Comparison of ENCODE assay signal across 23 cellular contexts in the genomic region with DNA sequence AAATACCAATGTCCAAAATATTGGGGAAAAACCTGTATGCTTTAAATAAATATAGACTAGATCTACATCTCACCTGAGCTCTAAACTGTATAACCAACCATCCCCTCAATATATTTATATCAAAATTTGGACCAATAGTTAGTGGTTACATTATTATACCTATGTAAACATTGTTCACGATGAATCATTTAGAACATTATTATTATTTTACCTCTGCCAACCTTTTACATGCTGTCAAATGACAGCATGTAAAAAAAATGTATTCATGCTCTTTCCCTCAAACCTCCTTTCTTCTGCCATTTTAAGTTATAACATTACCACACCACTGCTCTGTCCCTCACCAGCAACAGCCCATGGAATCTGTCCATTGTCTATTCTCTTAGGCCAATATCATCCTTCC. TPM values are rescaled to one million over a fixed set of nuclear protein-coding genes. Genes with fewer than 3 reads are reported as not detected.
A peak's percentile ranks its signal among the peaks of the same experiment; 100 is the strongest.
DNase-seq lines count a peak whose midpoint lies in the region; ATAC-seq, FAIRE-seq and TF ChIP-seq lines count a peak whose summit lies in the region.
"Had no signal": no experiment of that assay in that cellular context is flagged by ENCODE, and none has a peak within 500 bp of the region (broad histone marks: within the 10 kb centered on the region; RNA-seq: fewer than 3 reads in every experiment).

No MANE protein-coding gene starts in this region.

- no peak for FAIRE-seq in bronchial epithelial cell (lab: Jason Lieb, UNC)
- FAIRE-seq: A204.1, D721Med, GM12878, GM12892, GM19239 had no signal

- no peak overlapping the region for H3K4me3 Mint-ChIP-seq in GM23338
- H3K4me3 Mint-ChIP-seq: B cell; CD4-positive, alpha-beta T cell; CD8-positive, alpha-beta T cell had no signal

- H3K36me3 Mint-ChIP-seq in GM23338 (ENCODE audit: low read depth), result no peaks in the 10 kb centered on the region; the same call in 2 of the 3 replicates

- H3K79me2 ChIP-seq in GM23338 (replicated peaks; ENCODE audit: insufficient read depth) (no peaks in the 10 kb centered on the region), PC-3 (ENCODE audit: low read length) (no peaks in the 10 kb centered on the region)

- H3K9ac ChIP-seq in PC-3 (ENCODE audit: low read length), result no peak overlapping the region
- H3K9ac ChIP-seq: BLaER1 treated with 17β-estradiol and CSF1 and Interleukin-3, amounts not matched to agents 10 nM and 100 nM had no signal

- peaks cover 39% of the 10 kb centered on the region for H3K4me1 Mint-ChIP-seq in GM23338
- H3K4me1 Mint-ChIP-seq: B cell had no signal

- CTCF ChIA-PET in PC-3 (lab: Charles Lee), result no interaction called here

- intact Hi-C loops in PC-3 (cut with micrococcal nuclease), result no loop called here

- H3K27ac ChIP-seq in GM23338 (ENCODE audit: low read depth) (no peak overlapping the region), PC-3 (ENCODE audit: low read length) (no peak overlapping the region)
- H3K27ac ChIP-seq: BLaER1 treated with 17β-estradiol and CSF1 and Interleukin-3, amounts not matched to agents 10 nM and 100 nM; C4-2B had no signal

- no peak for TF ChIP-seq CTCF in GM23338 (conservative IDR thresholded peaks at IDR 0.05; ENCODE audit: low read depth in 2 of 2)
- no peak for TF ChIP-seq CTCF in PC-3 (conservative IDR thresholded peaks at IDR 0.05; ENCODE audit: low read depth, low read length)
- TF ChIP-seq CTCF in bronchial epithelial cell (IDR thresholded peaks at IDR 0.05; ENCODE audit: insufficient read depth, low read length, severe bottlenecking), result no peak
- TF ChIP-seq CTCF in epithelial cell of esophagus (IDR thresholded peaks at IDR 0.05; ENCODE audit: insufficient read depth, low read depth, low read length, missing control alignments), result no peak

- no peak for DNase-seq in GM23338 (ENCODE audit: low spot score)
- peak; percentile 67 for DNase-seq in PC-3
- peak; percentile 62 for DNase-seq in bronchial epithelial cell (ENCODE audit: low read depth)
- DNase-seq in epithelial cell of esophagus (ENCODE audit: low read depth), result peak; percentile 29
- DNase-seq in Ammon's horn (ENCODE audit: low spot score), result no peak
- DNase-seq in activated CD4-positive, alpha-beta T cell treated with anti-CD3 and anti-CD28 coated beads, Interleukin-2, amount 50 U/mL, for 1 hour, result no peak
- DNase-seq: 8988T; ACHN; Caco-2; Calu3; CD4-positive, alpha-beta T cell; CD8-positive, alpha-beta T cell; DMS79 treated with DMSO at 0.1 percent for 48 hours; GDM1 had no signal

- no peak overlapping the region for H2AFZ ChIP-seq in GM23338
- no peak overlapping the region for H2AFZ ChIP-seq in PC-3 (ENCODE audit: low read length)

- H3K36me3 ChIP-seq in GM23338 (ENCODE audit: insufficient read depth) (no peaks in the 10 kb centered on the region), PC-3 (ENCODE audit: low read depth, low read length) (no peaks in the 10 kb centered on the region), bronchial epithelial cell (ENCODE audit: control insufficient read depth, insufficient read depth, low read length) (no peaks in the 10 kb centered on the region)
- H3K36me3 ChIP-seq: BLaER1 treated with 17β-estradiol and CSF1 and Interleukin-3, amounts not matched to agents 10 nM and 100 nM had no signal

- no peaks in the 10 kb centered on the region for H3K27me3 Mint-ChIP-seq in GM23338 (ENCODE audit: insufficient read depth, low read depth, poor library complexity)
- H3K27me3 Mint-ChIP-seq: B cell; CD4-positive, alpha-beta T cell had no signal

- BruUV-seq in PC-3 (replicated peaks; lab: Mats Ljungman, UMichigan), result no TSS peak

- POLR2A ChIA-PET in PC-3 (lab: Charles Lee; ENCODE audit: unreplicated experiment), result no interaction called here

- no peaks in the 10 kb centered on the region for H3K9me3 ChIP-seq in PC-3 (ENCODE audit: low read length)
- H3K9me3 ChIP-seq: BLaER1 treated with 17β-estradiol and CSF1 and Interleukin-3, amounts not matched to agents 10 nM and 100 nM; Caco-2 had no signal

- ATAC-seq in GM23338 (no peak), PC-3 (peak; percentile 84), GM21515 (IDR thresholded peaks at IDR 0.05; ENCODE audit: unreplicated experiment) (no peak)
- ATAC-seq: CD8-positive, alpha-beta T cell; GM12878 had no signal

- H3F3A ChIP-seq in GM23338 (replicated peaks; ENCODE audit: low read depth) (no peaks in the 10 kb centered on the region), PC-3 (ENCODE audit: low read length, unreplicated experiment) (no peaks in the 10 kb centered on the region)

- H3K9me2 ChIP-seq in GM23338 (ENCODE audit: insufficient read depth) (no peaks in the 10 kb centered on the region), PC-3 (replicated peaks; ENCODE audit: low read length) (no peaks in the 10 kb centered on the region)

- H3K27ac Mint-ChIP-seq in GM23338, result peak overlapping the region; percentile 1; the same call in 1 of the 2 replicates
- H3K27ac Mint-ChIP-seq: B cell; CD4-positive, alpha-beta T cell; CD8-positive, alpha-beta T cell had no signal

- H3K4me3 ChIP-seq in GM23338 (no peak overlapping the region), PC-3 (ENCODE audit: low read length) (no peak overlapping the region), bronchial epithelial cell (ENCODE audit: low read depth, low read length) (no peak overlapping the region), epithelial cell of esophagus (ENCODE audit: low read length) (no peak overlapping the region)
- H3K4me3 ChIP-seq: BLaER1 treated with 17β-estradiol and CSF1 and Interleukin-3, amounts not matched to agents 10 nM and 100 nM; GM12878 had no signal

- no peaks in the 10 kb centered on the region for H4K20me1 ChIP-seq in GM23338 (replicated peaks; ENCODE audit: insufficient read depth)
- H4K20me1 ChIP-seq in PC-3 (ENCODE audit: low read length), result no peaks in the 10 kb centered on the region
- H4K20me1 ChIP-seq: BLaER1 treated with 17β-estradiol and CSF1 and Interleukin-3, amounts not matched to agents 10 nM and 100 nM had no signal

- H3K4me2 ChIP-seq in GM23338, result no peak overlapping the region
- no peak overlapping the region for H3K4me2 ChIP-seq in PC-3 (ENCODE audit: low read length)
- H3K4me2 ChIP-seq: BLaER1 treated with 17β-estradiol and CSF1 and Interleukin-3, amounts not matched to agents 10 nM and 100 nM had no signal

- H3K9me3 Mint-ChIP-seq in GM23338, result no peaks in the 10 kb centered on the region
- H3K9me3 Mint-ChIP-seq: CD4-positive, alpha-beta T cell; CD8-positive, alpha-beta T cell had no signal

- no peaks in the 10 kb centered on the region for H3K27me3 ChIP-seq in GM23338 (ENCODE audit: insufficient read depth)
- H3K27me3 ChIP-seq in PC-3 (ENCODE audit: low read length), result peaks cover 41% of the 10 kb centered on the region
- H3K27me3 ChIP-seq in bronchial epithelial cell (ENCODE audit: control insufficient read depth, insufficient read depth, low read length), result no peaks in the 10 kb centered on the region
- H3K27me3 ChIP-seq: BLaER1 treated with 17β-estradiol and CSF1 and Interleukin-3, amounts not matched to agents 10 nM and 100 nM had no signal

- H3K4me1 ChIP-seq in GM23338 (ENCODE audit: insufficient read depth) (peaks cover 31% of the 10 kb centered on the region), PC-3 (ENCODE audit: insufficient read depth, low read length) (peaks cover 12% of the 10 kb centered on the region)
- H3K4me1 ChIP-seq: BLaER1 treated with 17β-estradiol and CSF1 and Interleukin-3, amounts not matched to agents 10 nM and 100 nM; Caco-2 had no signal

TF ChIP-seq in GM23338, 12 proteins besides CTCF, POLR2A, EP300 and RAD21 (continues in another document):
- no peak for TF ChIP-seq POLR2AphosphoS5 (IDR thresholded peaks at IDR 0.05; ENCODE audit: low read depth)

RNA-seq across cellular contexts. Expression of gene FTCDNL1, which starts 9.6 kb away (rescaled TPM):
- 1.7 and 3.3 TPM in 2 replicates for total RNA-seq in GM23338 (2014; rRNA removed; shearing (Covaris generic))
- 2.0 and 2.3 TPM in 2 replicates for polyA plus RNA-seq in GM23338 (2016; fragmentation: Nextera tagmentation; extraction: Ambion mirVana)
- total RNA-seq in PC-3 (2014; rRNA removed) (0.11 and 0.52 TPM in 2 replicates), bronchial epithelial cell (0.53 and 1.0 TPM in 2 replicates)

Comparison
In these comparisons a context has a peak if more than half of its experiments do, and no peak if none do; other contexts are left out.
1. DNase-seq: peak in PC-3 (single experiment), bronchial epithelial cell (single experiment) and epithelial cell of esophagus (single experiment); none in GM23338 (single experiment), Ammon's horn (single experiment) and activated CD4-positive, alpha-beta T cell treated with anti-CD3 and anti-CD28 coated beads, Interleukin-2, amount 50 U/mL, for 1 hour (single experiment).